ENCODE assay signal across 1 cellular context in the genomic region with DNA sequence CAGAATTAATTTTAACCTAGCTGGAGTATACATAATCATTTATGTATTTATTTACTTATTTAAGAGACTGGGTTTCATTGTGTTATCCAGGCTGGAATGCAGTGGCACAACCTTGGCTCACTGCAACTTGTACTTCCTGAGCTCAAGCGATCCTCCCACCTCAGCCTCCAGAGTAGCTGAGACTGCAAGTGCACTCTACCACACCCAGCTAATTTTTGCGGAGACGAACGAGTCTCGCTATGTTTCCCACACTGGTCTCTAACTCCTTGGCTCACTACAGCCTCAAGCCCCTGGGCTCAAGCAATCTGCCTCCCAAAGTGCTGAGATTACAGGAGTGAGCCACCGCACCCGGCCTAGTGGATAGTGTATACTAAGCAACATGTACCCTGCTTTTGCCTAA.
A peak's percentile ranks its signal among the peaks of the same experiment; 100 is the strongest.
TF ChIP-seq lines count a peak whose summit lies in the region.

No MANE protein-coding gene starts in this region.

TF ChIP-seq in K562, 482 proteins besides CTCF, POLR2A, EP300 and RAD21:
- TF ChIP-seq KDM1A (IDR thresholded peaks at IDR 0.05) = peak; percentile 30 to 44; a peak in 2 of 4 replicates
